In the genomic region with DNA sequence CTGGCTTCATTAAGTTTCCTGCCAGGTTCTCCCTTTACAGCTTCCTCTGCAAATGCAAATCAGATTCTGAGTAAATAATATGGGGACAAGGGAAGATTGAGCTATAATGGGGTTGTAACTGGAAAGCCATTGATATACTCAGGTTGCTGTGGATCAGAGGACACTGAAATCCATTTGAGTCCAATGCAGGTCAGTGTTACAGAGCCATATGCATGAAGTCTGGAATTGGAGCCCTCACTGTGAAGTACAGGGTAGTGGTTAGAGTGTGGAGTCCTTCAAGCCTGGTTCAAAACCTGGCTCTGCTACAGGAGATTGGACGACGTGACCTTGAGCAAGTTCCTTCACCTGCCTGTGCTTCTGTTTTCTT, we compare ENCODE assay signal across 10 cellular contexts. TPM values are rescaled to one million over a fixed set of nuclear protein-coding genes. Genes with fewer than 3 reads are reported as not detected.
A peak's percentile ranks its signal among the peaks of the same experiment; 100 is the strongest.
DNase-seq lines count a peak whose midpoint lies in the region; ATAC-seq and TF ChIP-seq lines count a peak whose summit lies in the region.
"Had no signal": no experiment of that assay in that cellular context is flagged by ENCODE, and none has a peak within 500 bp of the region (broad histone marks: within the 10 kb centered on the region; RNA-seq: fewer than 3 reads in every experiment).

No MANE protein-coding gene starts in this region.

- POLR2A ChIA-PET in CD8-positive, alpha-beta memory T cell (lab: Charles Lee): interaction anchor here (0.5 to 1.6 kb wide), 3 partner anchors 14 to 1120 kb away, joined by 3 to 4 read pairs (median 3); partner anchors contain the start of gene MED7

- H3K4me3 ChIP-seq in CD8-positive, alpha-beta memory T cell (ENCODE audit: low read length): peak overlapping the region; percentile 57
- no peak overlapping the region for H3K4me3 ChIP-seq in heart left ventricle

- CTCF ChIA-PET in CD8-positive, alpha-beta memory T cell (lab: Charles Lee): interaction anchor here (2.0 kb wide), 1 partner anchor 21 kb away, joined by 12 read pairs; no protein-coding TSS in a partner anchor

- whole genome bisulfite sequencing in heart left ventricle, 4 donors: 81 to 89% (median 84%) methylated on average over 2 of the region's 2 CpGs

- H3K27me3 ChIP-seq in CD8-positive, alpha-beta memory T cell (ENCODE audit: insufficient read depth, low read length, poor library complexity, severe bottlenecking): no peaks in the 10 kb centered on the region
- no peaks in the 10 kb centered on the region for H3K27me3 ChIP-seq in heart left ventricle

- TF ChIP-seq POLR2A in heart left ventricle (IDR thresholded peaks at IDR 0.05): no peak

- peaks cover 55 to 77% (median 68%) of the 10 kb centered on the region in 3 donors for H3K4me1 Mint-ChIP-seq in CD8-positive, alpha-beta memory T cell
- H3K4me1 Mint-ChIP-seq in activated T-helper 1 cell treated with anti-CD3 and anti-CD28 coated beads, Interleukin-12 subunit alpha, Interleukin-12 subunit beta, Interleukin-2, Interleukin-4 antibody, amounts not matched to agents 30 ng/mL and 10 ng/mL and 1 ng/mL, durations not matched to agents 14 hours and 24 hours and 36 hours (ENCODE audit: low read depth): peaks cover 85% of the 10 kb centered on the region

- no peak for TF ChIP-seq CTCF in heart left ventricle (IDR thresholded peaks at IDR 0.05)

- H3K9me3 Mint-ChIP-seq in CD8-positive, alpha-beta memory T cell: peaks cover 3 to 14% (median 4%) of the 10 kb centered on the region in 5 donors
- H3K9me3 Mint-ChIP-seq in activated T-helper 1 cell treated with anti-CD3 and anti-CD28 coated beads, Interleukin-12 subunit alpha, Interleukin-12 subunit beta, Interleukin-2, Interleukin-4 antibody, amounts not matched to agents 30 ng/mL and 10 ng/mL and 1 ng/mL, durations not matched to agents 14 hours and 24 hours and 36 hours: peaks cover 15% of the 10 kb centered on the region

- no peak overlapping the region for H3K27ac ChIP-seq in CD8-positive, alpha-beta memory T cell (ENCODE audit: low read depth, low read length)
- H3K27ac ChIP-seq in heart left ventricle: peak overlapping the region in 1 of 12 donors; percentile 76

- ATAC-seq in GM19328 (IDR thresholded peaks at IDR 0.05; ENCODE audit: unreplicated experiment): peak; percentile 7
- ATAC-seq in HG03039 (IDR thresholded peaks at IDR 0.05; ENCODE audit: unreplicated experiment): peak; percentile 4
- no peak for ATAC-seq in left lobe of liver
- ATAC-seq in heart left ventricle: no peak

- H3K27ac Mint-ChIP-seq in CD8-positive, alpha-beta memory T cell: peak overlapping the region; percentile 79 to 98 (median 95)
- H3K27ac Mint-ChIP-seq in activated T-helper 1 cell treated with anti-CD3 and anti-CD28 coated beads, Interleukin-12 subunit alpha, Interleukin-12 subunit beta, Interleukin-2, Interleukin-4 antibody, amounts not matched to agents 30 ng/mL and 10 ng/mL and 1 ng/mL, durations not matched to agents 14 hours and 24 hours and 36 hours: peak overlapping the region; percentile 99

- DNase-seq in CD8-positive, alpha-beta memory T cell: no peak
- DNase-seq in activated T-helper 1 cell treated with anti-CD3 and anti-CD28 coated beads, Interleukin-12 subunit alpha, Interleukin-12 subunit beta, Interleukin-2, Interleukin-4 antibody, amounts not matched to agents 30 ng/mL and 10 ng/mL and 1 ng/mL, durations not matched to agents 14 hours and 24 hours and 36 hours (ENCODE audit: low spot score): no peak
- no peak for DNase-seq in NCI-H1417 (lab: John Stamatoyannopoulos, UW)
- no peak for DNase-seq in left lobe of liver (ENCODE audit: low spot score)
- no peak for DNase-seq in heart left ventricle
- DNase-seq in NCI-H2171 (lab: John Stamatoyannopoulos, UW): no peak

- H3K36me3 Mint-ChIP-seq in CD8-positive, alpha-beta memory T cell: peaks cover 1 to 43% (median 4%) of the 10 kb centered on the region in 3 donors
- H3K36me3 Mint-ChIP-seq in activated T-helper 1 cell treated with anti-CD3 and anti-CD28 coated beads, Interleukin-12 subunit alpha, Interleukin-12 subunit beta, Interleukin-2, Interleukin-4 antibody, amounts not matched to agents 30 ng/mL and 10 ng/mL and 1 ng/mL, durations not matched to agents 14 hours and 24 hours and 36 hours (ENCODE audit: low read depth): peaks cover 68% of the 10 kb centered on the region

- peaks cover 30% of the 10 kb centered on the region for H3K4me1 ChIP-seq in CD8-positive, alpha-beta memory T cell (ENCODE audit: insufficient read depth, low read length)
- H3K4me1 ChIP-seq in heart left ventricle: peaks cover 0 to 8% (median 0%) of the 10 kb centered on the region in 12 donors

- no peaks in the 10 kb centered on the region for H3K9me3 ChIP-seq in CD8-positive, alpha-beta memory T cell (ENCODE audit: low read length)
- H3K9me3 ChIP-seq in heart left ventricle: no peaks in the 10 kb centered on the region

- peak overlapping the region; percentile 51 to 91 (median 82) for H3K4me3 Mint-ChIP-seq in CD8-positive, alpha-beta memory T cell
- H3K4me3 Mint-ChIP-seq in activated T-helper 1 cell treated with anti-CD3 and anti-CD28 coated beads, Interleukin-12 subunit alpha, Interleukin-12 subunit beta, Interleukin-2, Interleukin-4 antibody, amounts not matched to agents 30 ng/mL and 10 ng/mL and 1 ng/mL, durations not matched to agents 14 hours and 24 hours and 36 hours: peak overlapping the region; percentile 73

- intact Hi-C loops in activated T-helper 1 cell treated with anti-CD3 and anti-CD28 coated beads, Interleukin-12 subunit alpha, Interleukin-12 subunit beta, Interleukin-2, Interleukin-4 antibody, amounts not matched to agents 30 ng/mL and 10 ng/mL and 1 ng/mL, durations not matched to agents 14 hours and 24 hours and 36 hours (cut with micrococcal nuclease): loop anchor here (1.0 to 5.0 kb wide), 2 partner anchors 9 to 62 kb away; partner anchors contain the start of gene PPP1R2B
- intact Hi-C loops in heart left ventricle (cut with DNase I): no loop called here

- H3K27me3 Mint-ChIP-seq in CD8-positive, alpha-beta memory T cell: no peaks in the 10 kb centered on the region
- no peaks in the 10 kb centered on the region for H3K27me3 Mint-ChIP-seq in activated T-helper 1 cell treated with anti-CD3 and anti-CD28 coated beads, Interleukin-12 subunit alpha, Interleukin-12 subunit beta, Interleukin-2, Interleukin-4 antibody, amounts not matched to agents 30 ng/mL and 10 ng/mL and 1 ng/mL, durations not matched to agents 14 hours and 24 hours and 36 hours (ENCODE audit: insufficient read depth)

- H3K36me3 ChIP-seq in CD8-positive, alpha-beta memory T cell (ENCODE audit: insufficient read depth, low read length): no peaks in the 10 kb centered on the region
- H3K36me3 ChIP-seq in heart left ventricle: no peaks in the 10 kb centered on the region

RNA-seq across cellular contexts. Expression of gene TIMD4, which starts 48.7 kb away (rescaled TPM):
- total RNA-seq in CD8-positive, alpha-beta memory T cell: 1 to 10 TPM in 1 of 2 experiments, under 1 TPM in 1; 0.60 to 1.5 TPM
- 3.3 TPM for polyA plus RNA-seq in CD8-positive, alpha-beta memory T cell
- total RNA-seq in activated T-helper 1 cell treated with anti-CD3 and anti-CD28 coated beads, Interleukin-12 subunit alpha, Interleukin-12 subunit beta, Interleukin-2, Interleukin-4 antibody, amounts not matched to agents 30 ng/mL and 10 ng/mL and 1 ng/mL, durations not matched to agents 14 hours and 24 hours and 36 hours: 24.5 and 27.3 TPM in 2 replicates
- total RNA-seq in left lobe of liver (5.8 TPM), heart left ventricle (10 to 100 TPM in 1 of 9 donors, under 1 TPM in 2, not detected in 6; 0.42 to 14.8 (median 0.45) TPM)
- polyA plus RNA-seq in heart left ventricle: not detected
- total RNA-seq: astrocyte, fibroblast of villous mesenchyme had no signal

Comparison
In these comparisons a context has a peak if more than half of its experiments do, and no peak if none do; other contexts are left out.
1. ATAC-seq: peak in GM19328 (single experiment) and HG03039 (single experiment); none in left lobe of liver (single experiment) and heart left ventricle (0 of 4).